14 cellular contexts compared by ENCODE assay signal in the genomic region with DNA sequence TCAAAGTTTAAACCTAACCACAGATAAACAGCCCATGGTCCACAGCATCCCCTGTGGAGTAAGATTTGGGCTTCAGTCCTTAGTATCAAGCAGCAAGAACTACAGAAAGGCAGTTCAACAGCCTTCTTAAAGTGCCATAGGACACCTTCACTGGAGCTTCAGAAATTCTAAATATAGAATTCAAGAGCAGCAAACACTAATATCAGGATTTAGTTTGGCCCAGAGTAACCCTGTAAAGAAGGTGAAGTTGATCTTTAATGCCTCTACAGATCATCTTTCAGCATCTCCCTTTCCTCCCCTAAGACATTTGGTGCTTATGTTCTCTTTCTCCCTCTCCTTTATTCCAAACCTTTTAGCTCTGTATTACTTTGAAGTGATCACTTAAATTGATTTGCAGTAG.
"Had no signal": no experiment of that assay in that cellular context is flagged by ENCODE, and none has a peak within 500 bp of the region (broad histone marks: within the 10 kb centered on the region; RNA-seq: fewer than 3 reads in every experiment).

No MANE protein-coding gene starts in this region.

- H3K27me3 ChIP-seq: heart left ventricle, ovary, right lobe of liver had no signal

- H3K9me3 ChIP-seq: heart left ventricle, ovary, right lobe of liver had no signal

- H3K27ac ChIP-seq: coronary artery, heart left ventricle, ovary, right lobe of liver, skin epidermis had no signal

- DNase-seq: effector CD4-positive, alpha-beta T cell; endodermal cell; heart left ventricle; hippocampal formation; left colon; mesendoderm; naive thymus-derived CD4-positive, alpha-beta T cell; ovary; right lobe of liver; stimulated activated CD4-positive, alpha-beta T cell treated with anti-CD3 and anti-CD28 coated beads, Interleukin-2, amount 100 ng/mL, for 24 hours; stimulated activated naive CD4-positive, alpha-beta T cell treated with Interleukin-2 at 50 U/mL for 16 hours; trophoblast cell had no signal

- H3K4me3 ChIP-seq: coronary artery, heart left ventricle, ovary, right lobe of liver, skin epidermis had no signal

- ATAC-seq: left colon; naive thymus-derived CD4-positive, alpha-beta T cell; right lobe of liver had no signal

- H3K36me3 ChIP-seq: heart left ventricle, ovary, right lobe of liver had no signal
